In genomic region chr2:121055088-121055487, GRCh38 we compare ENCODE assay signal across 8 cellular contexts.
"Had no signal": no experiment of that assay in that cellular context is flagged by ENCODE, and none has a peak within 500 bp of the region (broad histone marks: within the 10 kb centered on the region; RNA-seq: fewer than 3 reads in every experiment).

No MANE protein-coding gene starts in this region.

- ATAC-seq: GM12878 had no signal

- H3K4me3 ChIP-seq: GM12878 had no signal

- FAIRE-seq: G401.6, GM12878, GM12891, GM12892, GM18507, GM19239 had no signal

- DNase-seq: GDM1, GF-D8 had no signal
